Comparison of ENCODE assay signal across 25 cellular contexts in the genomic region with DNA sequence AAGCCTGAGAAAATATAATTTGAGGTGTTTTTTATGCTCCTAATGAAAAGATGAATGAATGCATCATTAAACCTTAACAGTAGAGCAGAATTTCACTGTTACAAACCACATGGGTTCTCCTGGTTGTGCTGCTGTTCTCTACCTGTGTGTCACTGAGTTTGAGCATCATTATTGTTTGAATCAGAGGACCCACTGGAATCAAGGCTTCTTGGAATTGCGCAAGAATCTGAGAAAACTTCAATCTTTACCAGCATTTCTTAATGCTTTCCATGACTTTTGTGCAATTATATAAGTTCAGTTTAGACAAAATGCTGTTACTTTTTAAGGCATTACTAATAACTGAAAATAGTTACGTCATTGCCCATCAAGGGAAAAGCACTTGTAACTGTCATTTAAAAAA.
"Had no signal": no experiment of that assay in that cellular context is flagged by ENCODE, and none has a peak within 500 bp of the region (broad histone marks: within the 10 kb centered on the region; RNA-seq: fewer than 3 reads in every experiment).

No MANE protein-coding gene starts in this region.

- H3K4me3 Mint-ChIP-seq: immature natural killer cell; naive B cell; nephron progenitor cell; stimulated activated naive B cell treated with anti-CD40 and anti-IgM and Interleukin-4, amounts not matched to agents 10 μg/mL and 1 μg/mL and 100 μg/mL, for 72 hours; stimulated activated naive CD8-positive, alpha-beta T cell treated with anti-CD3 and anti-CD28 coated beads, Interleukin-15, amount 100 ng/mL, for 72 hours had no signal

- H3K27ac ChIP-seq: gastroesophageal sphincter, neutrophil, sigmoid colon, skin epidermis, tibial nerve, upper lobe of right lung, vagina had no signal

- H3K27me3 ChIP-seq: gastroesophageal sphincter, neutrophil, sigmoid colon, testis, tibial nerve, upper lobe of right lung, vagina had no signal

- FAIRE-seq: endometrium, kidney had no signal

- H3K9me3 Mint-ChIP-seq: immature natural killer cell; naive B cell; nephron progenitor cell; stimulated activated naive B cell treated with anti-CD40 and anti-IgM and Interleukin-4, amounts not matched to agents 10 μg/mL and 1 μg/mL and 100 μg/mL, for 72 hours; stimulated activated naive CD8-positive, alpha-beta T cell treated with anti-CD3 and anti-CD28 coated beads, Interleukin-15, amount 100 ng/mL, for 72 hours had no signal

- H3K4me1 Mint-ChIP-seq: immature natural killer cell; naive B cell; nephron progenitor cell; stimulated activated naive B cell treated with anti-CD40 and anti-IgM and Interleukin-4, amounts not matched to agents 10 μg/mL and 1 μg/mL and 100 μg/mL, for 72 hours; stimulated activated naive CD8-positive, alpha-beta T cell treated with anti-CD3 and anti-CD28 coated beads, Interleukin-15, amount 100 ng/mL, for 72 hours had no signal

- DNase-seq: effector memory CD4-positive, alpha-beta T cell; glutamatergic neuron; immature natural killer cell; kidney; left cardiac atrium; left ventricle myocardium superior; mesendoderm; naive B cell; nephron progenitor cell; posterior cingulate gyrus; sigmoid colon; stimulated activated CD4-positive, alpha-beta T cell treated with anti-CD3 and anti-CD28 coated beads, Interleukin-2, amount 100 ng/mL, for 24 hours; stimulated activated CD4-positive, alpha-beta T cell treated with anti-CD3 and anti-CD28 coated beads, Interleukin-4, amount 100 ng/mL, for 4 hours; stimulated activated naive B cell treated with anti-CD40 and anti-IgM and Interleukin-4, amounts not matched to agents 10 μg/mL and 1 μg/mL and 100 μg/mL, for 72 hours; stimulated activated naive CD8-positive, alpha-beta T cell treated with anti-CD3 and anti-CD28 coated beads, Interleukin-15, amount 100 ng/mL, for 72 hours; upper lobe of right lung had no signal

- H3K9me3 ChIP-seq: gastroesophageal sphincter, neutrophil, sigmoid colon, testis, tibial nerve, upper lobe of right lung, vagina had no signal

- H3K4me1 ChIP-seq: gastroesophageal sphincter, sigmoid colon, tibial nerve, upper lobe of right lung, vagina had no signal

- H3K36me3 ChIP-seq: neutrophil had no signal

- ATAC-seq: esophagus mucosa; gastroesophageal sphincter; left cardiac atrium; left ventricle myocardium superior; stimulated activated naive B cell treated with anti-CD40 and anti-IgM and Interleukin-4, amounts not matched to agents 10 μg/mL and 1 μg/mL and 100 μg/mL, for 72 hours; stimulated activated naive CD8-positive, alpha-beta T cell treated with anti-CD3 and anti-CD28 coated beads, Interleukin-15, amount 100 ng/mL, for 72 hours; upper lobe of right lung had no signal

- H3K36me3 Mint-ChIP-seq: naive B cell had no signal

- H3K4me3 ChIP-seq: gastroesophageal sphincter, lung, sigmoid colon, skin epidermis, testis, tibial nerve, upper lobe of right lung, vagina had no signal

- H3K27ac Mint-ChIP-seq: immature natural killer cell; naive B cell; nephron progenitor cell; stimulated activated naive B cell treated with anti-CD40 and anti-IgM and Interleukin-4, amounts not matched to agents 10 μg/mL and 1 μg/mL and 100 μg/mL, for 72 hours; stimulated activated naive CD8-positive, alpha-beta T cell treated with anti-CD3 and anti-CD28 coated beads, Interleukin-15, amount 100 ng/mL, for 72 hours had no signal

- H3K27me3 Mint-ChIP-seq: naive B cell; stimulated activated naive B cell treated with anti-CD40 and anti-IgM and Interleukin-4, amounts not matched to agents 10 μg/mL and 1 μg/mL and 100 μg/mL, for 72 hours; stimulated activated naive CD8-positive, alpha-beta T cell treated with anti-CD3 and anti-CD28 coated beads, Interleukin-15, amount 100 ng/mL, for 72 hours had no signal
